Comparison of ENCODE assay signal across 17 cellular contexts in genomic region chr2:98582523-98582922, GRCh38. TPM values are rescaled to one million over a fixed set of nuclear protein-coding genes. Genes with fewer than 3 reads are reported as not detected.
DNase-seq lines count a peak whose midpoint lies in the region; FAIRE-seq and TF ChIP-seq lines count a peak whose summit lies in the region.
"Had no signal": no experiment of that assay in that cellular context is flagged by ENCODE, and none has a peak within 500 bp of the region (broad histone marks: within the 10 kb centered on the region; RNA-seq: fewer than 3 reads in every experiment).

No MANE protein-coding gene starts in this region.

- no peaks in the 10 kb centered on the region for H3K9me3 Mint-ChIP-seq in activated T-helper 2 cell treated with anti-CD3 and anti-CD28 coated beads, Interferon-gamma antibody, Interleukin-2, Interleukin-4, amounts not matched to agents 10 μg/mL and 5 μg/mL and 100 μg/mL, durations not matched to agents 14 hours and 24 hours and 36 hours
- H3K9me3 Mint-ChIP-seq: CD4-positive, alpha-beta memory T cell; HFFc6 had no signal

- intact Hi-C loops in activated T-helper 2 cell treated with anti-CD3 and anti-CD28 coated beads, Interferon-gamma antibody, Interleukin-2, Interleukin-4, amounts not matched to agents 10 μg/mL and 5 μg/mL and 100 μg/mL, durations not matched to agents 14 hours and 24 hours and 36 hours (cut with micrococcal nuclease) = no loop called here
- intact Hi-C loops in colonic mucosa (cut with DNase I) (no loop called here), testis (cut with DNase I; ENCODE audit: low total_unique reads) (no loop called here)

- H3K4me1 Mint-ChIP-seq in activated T-helper 2 cell treated with anti-CD3 and anti-CD28 coated beads, Interferon-gamma antibody, Interleukin-2, Interleukin-4, amounts not matched to agents 10 μg/mL and 5 μg/mL and 100 μg/mL, durations not matched to agents 14 hours and 24 hours and 36 hours (ENCODE audit: low read depth) = peaks cover 5% of the 10 kb centered on the region
- H3K4me1 Mint-ChIP-seq: CD14-positive monocyte had no signal

- FAIRE-seq in urothelium cell line (lab: Jason Lieb, UNC) = peak; percentile 13

- H3K36me3 ChIP-seq in colonic mucosa = no peaks in the 10 kb centered on the region
- no peaks in the 10 kb centered on the region for H3K36me3 ChIP-seq in testis (ENCODE audit: low read depth, missing control alignments)

- no peak for TF ChIP-seq POLR2A in testis (IDR thresholded peaks at IDR 0.05)

- no peak overlapping the region for H3K9ac ChIP-seq in colonic mucosa (ENCODE audit: low read depth in 2 of 2, low read length in 2 of 2)
- H3K9ac ChIP-seq: BLaER1, GM23248 had no signal

- H3K27ac ChIP-seq in colonic mucosa = no peak overlapping the region
- H3K27ac ChIP-seq in testis = no peak overlapping the region
- H3K27ac ChIP-seq: BLaER1, GM23248 had no signal

- DNase-seq in activated CD8-positive, alpha-beta memory T cell treated with anti-CD3 and anti-CD28 coated beads for 24 hours = peak; percentile 15
- DNase-seq in activated CD8-positive, alpha-beta memory T cell treated with anti-CD3 and anti-CD28 coated beads, Interleukin-2, amount 50 U/mL, for 4 hours = no peak
- no peak for DNase-seq in activated T-helper 2 cell treated with anti-CD3 and anti-CD28 coated beads, Interferon-gamma antibody, Interleukin-2, Interleukin-4, amounts not matched to agents 10 μg/mL and 5 μg/mL and 100 μg/mL, durations not matched to agents 14 hours and 24 hours and 36 hours (ENCODE audit: low spot score)
- DNase-seq in colonic mucosa (peak; percentile 6), urothelium cell line (ENCODE audit: low spot score) (no peak), testis (no peak), NCI-H226 (no peak), hypothalamus (lab: John Stamatoyannopoulos, UW) (no peak)
- DNase-seq: 8988T; CD4-positive, alpha-beta memory T cell; DMS79 treated with DMSO at 0.1 percent for 48 hours; GF-D8; GM23248; HCEC 1CT; HFFc6 had no signal

- no peak overlapping the region for H3K4me3 ChIP-seq in colonic mucosa
- no peak overlapping the region for H3K4me3 ChIP-seq in testis
- H3K4me3 ChIP-seq: BLaER1, GM23248 had no signal

- no peaks in the 10 kb centered on the region for H3K27me3 ChIP-seq in colonic mucosa
- no peaks in the 10 kb centered on the region for H3K27me3 ChIP-seq in testis
- H3K27me3 ChIP-seq: BLaER1 had no signal

- 88 to 91% methylated on average over 9 of the region's 9 CpGs for WGBS in testis, 2 donors

- H3K27me3 Mint-ChIP-seq in activated T-helper 2 cell treated with anti-CD3 and anti-CD28 coated beads, Interferon-gamma antibody, Interleukin-2, Interleukin-4, amounts not matched to agents 10 μg/mL and 5 μg/mL and 100 μg/mL, durations not matched to agents 14 hours and 24 hours and 36 hours (ENCODE audit: low read depth) = no peaks in the 10 kb centered on the region
- H3K27me3 Mint-ChIP-seq: CD4-positive, alpha-beta memory T cell had no signal

- peak overlapping the region; percentile 3 for H3K27ac Mint-ChIP-seq in activated T-helper 2 cell treated with anti-CD3 and anti-CD28 coated beads, Interferon-gamma antibody, Interleukin-2, Interleukin-4, amounts not matched to agents 10 μg/mL and 5 μg/mL and 100 μg/mL, durations not matched to agents 14 hours and 24 hours and 36 hours
- H3K27ac Mint-ChIP-seq: CD14-positive monocyte, HFFc6 had no signal

- peaks cover 58% of the 10 kb centered on the region for H3K36me3 Mint-ChIP-seq in activated T-helper 2 cell treated with anti-CD3 and anti-CD28 coated beads, Interferon-gamma antibody, Interleukin-2, Interleukin-4, amounts not matched to agents 10 μg/mL and 5 μg/mL and 100 μg/mL, durations not matched to agents 14 hours and 24 hours and 36 hours (ENCODE audit: low read depth)

- TF ChIP-seq CTCF in colonic mucosa (IDR thresholded peaks at IDR 0.05) = no peak
- no peak for TF ChIP-seq CTCF in testis (IDR thresholded peaks at IDR 0.05)

- no peaks in the 10 kb centered on the region for H3K9me3 ChIP-seq in colonic mucosa
- H3K9me3 ChIP-seq in testis = no peaks in the 10 kb centered on the region
- H3K9me3 ChIP-seq: BLaER1 had no signal

- H3K4me1 ChIP-seq in colonic mucosa (no peaks in the 10 kb centered on the region), testis (no peaks in the 10 kb centered on the region)

- H3K4me3 Mint-ChIP-seq in activated T-helper 2 cell treated with anti-CD3 and anti-CD28 coated beads, Interferon-gamma antibody, Interleukin-2, Interleukin-4, amounts not matched to agents 10 μg/mL and 5 μg/mL and 100 μg/mL, durations not matched to agents 14 hours and 24 hours and 36 hours (ENCODE audit: low read depth) = no peak overlapping the region
- H3K4me3 Mint-ChIP-seq: CD14-positive monocyte; CD4-positive, alpha-beta memory T cell; HFFc6 had no signal

RNA-seq across cellular contexts. Expression of gene COA5, which starts 25.8 kb away (rescaled TPM):
- total RNA-seq in activated T-helper 2 cell treated with anti-CD3 and anti-CD28 coated beads, Interferon-gamma antibody, Interleukin-2, Interleukin-4, amounts not matched to agents 10 μg/mL and 5 μg/mL and 100 μg/mL, durations not matched to agents 14 hours and 24 hours and 36 hours = 20.9 and 23.9 TPM in 2 replicates
- 10 to 100 TPM; 23.5 to 27.1 TPM for total RNA-seq in colonic mucosa
- 10 to 100 TPM; 40.5 to 47.7 TPM for total RNA-seq in testis
- 65.9 TPM for polyA plus RNA-seq in testis (ENCODE audit: insufficient read depth, low read depth, low replicate concordance)

RNA-seq across cellular contexts. Expression of gene UNC50, which starts 25.9 kb away (rescaled TPM):
- 39.6 and 40.1 TPM in 2 replicates for total RNA-seq in activated T-helper 2 cell treated with anti-CD3 and anti-CD28 coated beads, Interferon-gamma antibody, Interleukin-2, Interleukin-4, amounts not matched to agents 10 μg/mL and 5 μg/mL and 100 μg/mL, durations not matched to agents 14 hours and 24 hours and 36 hours
- total RNA-seq in colonic mucosa (10 to 100 TPM; 29.9 to 30.8 TPM), testis (10 to 100 TPM; 60.4 to 60.8 TPM)
- 102 TPM for polyA plus RNA-seq in testis (ENCODE audit: insufficient read depth, low read depth, low replicate concordance)

Comparison
In these comparisons a context has a peak if more than half of its experiments do, and no peak if none do; other contexts are left out.
1. DNase-seq: peak in activated CD8-positive, alpha-beta memory T cell treated with anti-CD3 and anti-CD28 coated beads for 24 hours (single experiment) and colonic mucosa (single experiment); none in activated CD8-positive, alpha-beta memory T cell treated with anti-CD3 and anti-CD28 coated beads, Interleukin-2, amount 50 U/mL, for 4 hours (single experiment), activated T-helper 2 cell treated with anti-CD3 and anti-CD28 coated beads, Interferon-gamma antibody, Interleukin-2, Interleukin-4, amounts not matched to agents 10 μg/mL and 5 μg/mL and 100 μg/mL, durations not matched to agents 14 hours and 24 hours and 36 hours (single experiment), urothelium cell line (single experiment), testis (single experiment), NCI-H226 (single experiment) and hypothalamus (0 of 51).